Comparison of ENCODE assay signal across 15 cellular contexts in genomic region chr12:124411953-124412645, GRCh38.
DNase-seq lines count a peak whose midpoint lies in the region; TF ChIP-seq lines count a peak whose summit lies in the region.
"Had no signal": no experiment of that assay in that cellular context is flagged by ENCODE, and none has a peak within 500 bp of the region (broad histone marks: within the 10 kb centered on the region; RNA-seq: fewer than 3 reads in every experiment).

No MANE protein-coding gene starts in this region.

- intact Hi-C loops in ovary (cut with DNase I) (no loop called here), vagina (cut with DNase I) (no loop called here)

- H3K4me1 ChIP-seq in fibroblast of lung (ENCODE audit: control insufficient read depth, extremely low read depth, insufficient read depth, low read length) (peaks cover 27% of the 10 kb centered on the region), ovary (ENCODE audit: insufficient read depth) (peaks cover 18% of the 10 kb centered on the region), vagina (peaks cover 55% of the 10 kb centered on the region)

- no peak overlapping the region for H3K9ac ChIP-seq in fibroblast of lung (ENCODE audit: insufficient read depth, low read length)

- no peaks in the 10 kb centered on the region for H3K79me2 ChIP-seq in fibroblast of lung (ENCODE audit: control insufficient read depth, insufficient read depth, low read length)

- H3K27ac ChIP-seq in fibroblast of lung (ENCODE audit: insufficient read depth, low read length), result peak overlapping the region; percentile 74
- peak overlapping the region; percentile 36 to 66 for H3K27ac ChIP-seq in ovary
- H3K27ac ChIP-seq in vagina, result peak overlapping the region; percentile 84

- H3K9me3 ChIP-seq in fibroblast of lung (ENCODE audit: control insufficient read depth, insufficient read depth, low read depth, low read length) (no peaks in the 10 kb centered on the region), ovary (no peaks in the 10 kb centered on the region), vagina (no peaks in the 10 kb centered on the region)

- DNase-seq in NCI-H187 (lab: John Stamatoyannopoulos, UW) (peak; percentile 33 to 54), NCI-H187 treated with DMSO at 0.1 percent for 48 hours (lab: John Stamatoyannopoulos, UW) (no peak), fibroblast of lung (ENCODE audit: low read depth in 2 of 2) (no peak), ovary (peak in 1 of 5 donors; percentile 48), vagina (ENCODE audit: extremely low spot score in 2 of 2) (no peak), SHP77 treated with DMSO at 0.1 percent for 48 hours (lab: John Stamatoyannopoulos, UW) (no peak), immature natural killer cell (no peak)
- no peak for DNase-seq in activated effector memory CD4-positive, alpha-beta T cell treated with Interleukin-2 at 50 U/mL for 16 hours
- DNase-seq: 8988T; activated B cell treated with CpG ODN at 0.5 μM for 24 hours; activated T-cell treated with anti-CD3 and anti-CD28 coated beads for 4 hours; KG1; NCI-H1694 treated with DMSO at 0.1 percent for 48 hours; stimulated activated naive CD8-positive, alpha-beta T cell treated with anti-CD3 and anti-CD28 coated beads, Interleukin-15, amount 100 ng/mL, for 72 hours had no signal

- peaks cover 0 to 8% (median 2%) of the 10 kb centered on the region in 3 donors for H3K27me3 Mint-ChIP-seq in immature natural killer cell (ENCODE audit: low read depth in 3 of 3)
- H3K27me3 Mint-ChIP-seq: activated B cell treated with CpG ODN at 0.5 μM for 24 hours; stimulated activated naive CD8-positive, alpha-beta T cell treated with anti-CD3 and anti-CD28 coated beads, Interleukin-15, amount 100 ng/mL, for 72 hours had no signal

- WGBS in ovary, 3 donors, result 78 to 81% (median 80%) methylated on average over 20 to 22 of the region's 22 CpGs

- TF ChIP-seq EP300 in ovary (IDR thresholded peaks at IDR 0.05), result no peak

- peaks cover 4 to 8% (median 8%) of the 10 kb centered on the region in 3 donors for H3K36me3 Mint-ChIP-seq in immature natural killer cell

- no peak overlapping the region for H3K4me2 ChIP-seq in fibroblast of lung (ENCODE audit: extremely low read depth, insufficient read depth, low read length)

- no peaks in the 10 kb centered on the region for H4K20me1 ChIP-seq in fibroblast of lung (ENCODE audit: control insufficient read depth, extremely low read depth, insufficient read depth, low read length)

- no peak for TF ChIP-seq CTCF in fibroblast of lung (conservative IDR thresholded peaks at IDR 0.05 in 1 of 2, IDR thresholded peaks at IDR 0.05 in 1 of 2; ENCODE audit: low read depth in 1 of 2, low read length in 2 of 2)
- TF ChIP-seq CTCF in ovary (IDR thresholded peaks at IDR 0.05), result no peak
- no peak for TF ChIP-seq CTCF in vagina (IDR thresholded peaks at IDR 0.05)

- no peak overlapping the region for H2AFZ ChIP-seq in fibroblast of lung (ENCODE audit: low read length)

- H3K4me3 ChIP-seq in fibroblast of lung (replicated peaks in 1 of 4; ENCODE audit: control extremely low read depth in 1 of 4, insufficient read depth in 1 of 4, low read depth in 3 of 4, low read length in 4 of 4) (no peak overlapping the region), ovary (no peak overlapping the region), vagina (no peak overlapping the region)
- H3K4me3 ChIP-seq: lung had no signal

- H3K4me1 Mint-ChIP-seq in immature natural killer cell, result peaks cover 0 to 8% of the 10 kb centered on the region in 2 donors
- H3K4me1 Mint-ChIP-seq: activated B cell treated with CpG ODN at 0.5 μM for 24 hours had no signal

- H3K27ac Mint-ChIP-seq in immature natural killer cell, result no peak overlapping the region
- H3K27ac Mint-ChIP-seq: activated B cell treated with CpG ODN at 0.5 μM for 24 hours had no signal

- no peaks in the 10 kb centered on the region for H3K9me3 Mint-ChIP-seq in immature natural killer cell
- H3K9me3 Mint-ChIP-seq: activated B cell treated with CpG ODN at 0.5 μM for 24 hours; stimulated activated naive CD8-positive, alpha-beta T cell treated with anti-CD3 and anti-CD28 coated beads, Interleukin-15, amount 100 ng/mL, for 72 hours had no signal

- H3K27me3 ChIP-seq in fibroblast of lung (ENCODE audit: control insufficient read depth, insufficient read depth, low read length), result no peaks in the 10 kb centered on the region
- H3K27me3 ChIP-seq in ovary, result no peaks in the 10 kb centered on the region
- H3K27me3 ChIP-seq in vagina, result no peaks in the 10 kb centered on the region

- H3K36me3 ChIP-seq in fibroblast of lung (ENCODE audit: control insufficient read depth, insufficient read depth, low read length), result peaks cover 5% of the 10 kb centered on the region
- no peaks in the 10 kb centered on the region for H3K36me3 ChIP-seq in ovary
- H3K36me3 ChIP-seq in vagina, result peaks cover 0 to 4% of the 10 kb centered on the region in 2 donors

- no peak overlapping the region for H3K4me3 Mint-ChIP-seq in immature natural killer cell
- H3K4me3 Mint-ChIP-seq: activated B cell treated with CpG ODN at 0.5 μM for 24 hours; stimulated activated naive CD8-positive, alpha-beta T cell treated with anti-CD3 and anti-CD28 coated beads, Interleukin-15, amount 100 ng/mL, for 72 hours had no signal

- peak; percentile 8 for TF ChIP-seq POLR2A in ovary (IDR thresholded peaks at IDR 0.05)
- no peak for TF ChIP-seq POLR2A in vagina (IDR thresholded peaks at IDR 0.05)

Comparison
In these comparisons a context has a peak if more than half of its experiments do, and no peak if none do; other contexts are left out.
1. DNase-seq: peak in NCI-H187 (2 of 2); none in NCI-H187 treated with DMSO at 0.1 percent for 48 hours (single experiment), fibroblast of lung (0 of 2), vagina (0 of 2), activated effector memory CD4-positive, alpha-beta T cell treated with Interleukin-2 at 50 U/mL for 16 hours (single experiment), SHP77 treated with DMSO at 0.1 percent for 48 hours (single experiment) and immature natural killer cell (0 of 3).
2. Peak in every context shown above with its lines, with median percentiles within 50 percentile points of each other: H3K27ac ChIP-seq.